ENCODE assay signal across 15 cellular contexts in the genomic region with DNA sequence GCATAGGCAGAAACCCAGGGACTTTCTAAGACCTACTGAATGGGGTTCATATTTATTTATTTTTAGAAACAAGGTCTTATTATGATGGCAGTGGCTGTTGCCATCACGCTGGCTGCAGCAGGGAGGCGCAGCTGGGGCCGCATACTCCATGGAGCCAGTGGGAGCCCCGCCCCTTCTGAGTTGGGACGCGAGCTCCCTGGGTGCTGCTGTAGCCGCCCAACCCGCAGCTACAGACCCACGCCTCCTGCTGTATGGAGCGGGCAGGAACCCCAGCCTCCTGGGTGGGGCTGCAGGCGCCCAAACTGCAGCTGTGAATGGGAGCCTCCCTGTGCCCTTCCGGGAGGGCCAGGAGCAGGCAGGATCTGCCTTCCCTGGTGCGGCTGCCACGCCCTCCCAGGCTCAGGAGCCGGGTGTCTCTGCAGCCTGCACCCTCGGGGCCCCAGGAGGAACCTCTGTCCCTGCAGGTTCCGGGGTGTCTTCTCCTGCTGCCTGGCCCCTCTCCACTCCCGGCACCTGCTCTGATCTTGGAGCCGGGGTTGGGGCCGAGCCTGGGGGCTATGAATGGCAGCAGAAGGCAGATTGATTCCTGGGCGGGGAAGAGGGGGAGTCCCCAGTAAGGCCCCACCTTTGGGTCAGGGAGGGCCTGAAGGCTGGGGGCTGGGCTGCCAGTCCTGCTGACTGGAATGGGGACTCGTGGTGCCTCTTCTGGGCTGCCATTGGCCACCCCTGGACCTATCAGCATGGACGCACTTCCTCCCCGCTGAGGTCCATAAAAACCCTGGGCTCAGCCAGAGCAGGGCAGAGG.
DNase-seq lines count a peak whose midpoint lies in the region; ATAC-seq, FAIRE-seq and TF ChIP-seq lines count a peak whose summit lies in the region.
"Had no signal": no experiment of that assay in that cellular context is flagged by ENCODE, and none has a peak within 500 bp of the region (broad histone marks: within the 10 kb centered on the region; RNA-seq: fewer than 3 reads in every experiment).

No MANE protein-coding gene starts in this region.

- ATAC-seq in WTC11 (peak; percentile 85), gastroesophageal sphincter (no peak)
- ATAC-seq: stimulated activated naive CD8-positive, alpha-beta T cell treated with anti-CD3 and anti-CD28 coated beads, Interleukin-15, amount 100 ng/mL, for 72 hours had no signal

- H3K36me3 ChIP-seq in A673 (ENCODE audit: insufficient read depth, low read length, poor library complexity, severe bottlenecking) (no peaks in the 10 kb centered on the region), stomach (no peaks in the 10 kb centered on the region), gastroesophageal sphincter (no peaks in the 10 kb centered on the region)
- H3K36me3 ChIP-seq: BLaER1 treated with 17β-estradiol and CSF1 and Interleukin-3, amounts not matched to agents 10 nM and 100 nM had no signal

- H3K27me3 Mint-ChIP-seq in WTC11 (ENCODE audit: low read depth) = peaks cover 12% of the 10 kb centered on the region
- H3K27me3 Mint-ChIP-seq: stimulated activated naive CD8-positive, alpha-beta T cell treated with anti-CD3 and anti-CD28 coated beads, Interleukin-15, amount 100 ng/mL, for 72 hours had no signal

- H3K4me1 ChIP-seq in A673 (ENCODE audit: insufficient read depth, low read length, poor library complexity, severe bottlenecking) (peaks cover 8% of the 10 kb centered on the region), stomach (no peaks in the 10 kb centered on the region), gastroesophageal sphincter (no peaks in the 10 kb centered on the region)
- H3K4me1 ChIP-seq: BLaER1 treated with 17β-estradiol and CSF1 and Interleukin-3, amounts not matched to agents 10 nM and 100 nM had no signal

- H3K4me1 Mint-ChIP-seq in WTC11 = peaks cover 24% of the 10 kb centered on the region
- H3K4me1 Mint-ChIP-seq: stimulated activated naive CD8-positive, alpha-beta T cell treated with anti-CD3 and anti-CD28 coated beads, Interleukin-15, amount 100 ng/mL, for 72 hours had no signal

- H3K4me3 ChIP-seq in A673 (ENCODE audit: low read depth, low read length, poor library complexity, severe bottlenecking) (no peak overlapping the region), lower leg skin (ENCODE audit: low read depth, poor library complexity, severe bottlenecking) (no peak overlapping the region), stomach (no peak overlapping the region), gastroesophageal sphincter (no peak overlapping the region)
- H3K4me3 ChIP-seq: BLaER1 treated with 17β-estradiol and CSF1 and Interleukin-3, amounts not matched to agents 10 nM and 100 nM had no signal

- H3K27ac Mint-ChIP-seq in WTC11 = no peak overlapping the region
- H3K27ac Mint-ChIP-seq: activated naive CD8-positive, alpha-beta T cell; stimulated activated naive CD8-positive, alpha-beta T cell treated with anti-CD3 and anti-CD28 coated beads, Interleukin-15, amount 100 ng/mL, for 72 hours had no signal

- peak overlapping the region; percentile 25; the same call in 1 of the 2 replicates for H3K4me3 Mint-ChIP-seq in WTC11
- H3K4me3 Mint-ChIP-seq: activated naive CD8-positive, alpha-beta T cell; stimulated activated naive CD8-positive, alpha-beta T cell treated with anti-CD3 and anti-CD28 coated beads, Interleukin-15, amount 100 ng/mL, for 72 hours had no signal

- WGBS in lower leg skin, 2 donors = 40 to 56% methylated on average over 17 to 23 of the region's 24 CpGs
- WGBS in stomach, 5 donors = 73 to 85% (median 80%) methylated on average over 7 to 24 of the region's 24 CpGs
- 84% methylated on average over 3 of the region's 24 CpGs; no CpG with 5 or more reads in 1 of the 2 donors for WGBS in gastroesophageal sphincter (ENCODE audit: low coverage in 1 of 2), 2 donors

- intact Hi-C loops in A673 (cut with micrococcal nuclease; ENCODE audit: unreplicated experiment) (no loop called here), lower leg skin (cut with DNase I; ENCODE audit: low total_unique reads) (no loop called here), stomach (cut with DNase I; ENCODE audit: low total_unique reads) (no loop called here)

- no peak for TF ChIP-seq POLR2A in lower leg skin (IDR thresholded peaks at IDR 0.05)
- no peak for TF ChIP-seq POLR2A in stomach (IDR thresholded peaks at IDR 0.05)
- no peak for TF ChIP-seq POLR2A in gastroesophageal sphincter (IDR thresholded peaks at IDR 0.05)

- POLR2A ChIA-PET in A673 (lab: Charles Lee; ENCODE audit: low non-redundant PET) = interaction anchor here (0.5 kb wide), 1 partner anchor 423 kb away, joined by 4 read pairs; no protein-coding TSS in a partner anchor
- POLR2A ChIA-PET in WTC11 (lab: Charles Lee) = interaction anchor here (1.0 kb wide), 1 partner anchor 190 kb away, joined by 3 read pairs; no protein-coding TSS in a partner anchor

- no peaks in the 10 kb centered on the region for H3K36me3 Mint-ChIP-seq in WTC11
- H3K36me3 Mint-ChIP-seq: activated naive CD8-positive, alpha-beta T cell had no signal

- TF ChIP-seq EP300 in stomach (IDR thresholded peaks at IDR 0.05) (no peak), gastroesophageal sphincter (IDR thresholded peaks at IDR 0.05) (no peak)

- H3K9me3 Mint-ChIP-seq in WTC11 = no peaks in the 10 kb centered on the region
- H3K9me3 Mint-ChIP-seq: stimulated activated naive CD8-positive, alpha-beta T cell treated with anti-CD3 and anti-CD28 coated beads, Interleukin-15, amount 100 ng/mL, for 72 hours had no signal

- no TSS peak for BruUV-seq in A673 (replicated peaks; lab: Mats Ljungman, UMichigan)

- H3K27me3 ChIP-seq in A673 (replicated peaks; ENCODE audit: insufficient read depth, low read depth, low read length, poor library complexity) (peaks cover 3% of the 10 kb centered on the region), stomach (peaks cover 0 to 28% (median 5%) of the 10 kb centered on the region in 3 donors), gastroesophageal sphincter (no peaks in the 10 kb centered on the region)
- H3K27me3 ChIP-seq: BLaER1 treated with 17β-estradiol and CSF1 and Interleukin-3, amounts not matched to agents 10 nM and 100 nM had no signal

- H3K27ac ChIP-seq in A673 (ENCODE audit: low read depth, low read length, poor library complexity, severe bottlenecking) (no peak overlapping the region), stomach (no peak overlapping the region), gastroesophageal sphincter (no peak overlapping the region)
- H3K27ac ChIP-seq: BLaER1 treated with 17β-estradiol and CSF1 and Interleukin-3, amounts not matched to agents 10 nM and 100 nM; KMS-11 had no signal

- TF ChIP-seq CTCF in A673 (conservative IDR thresholded peaks at IDR 0.05; ENCODE audit: low read depth, low read length) (peak; percentile 40), WTC11 (IDR thresholded peaks at IDR 0.05) (no peak), lower leg skin (IDR thresholded peaks at IDR 0.05) (no peak), stomach (IDR thresholded peaks at IDR 0.05) (no peak), gastroesophageal sphincter (IDR thresholded peaks at IDR 0.05) (no peak), D721Med (IDR thresholded peaks at IDR 0.05; ENCODE audit: insufficient read depth, missing control alignments) (no peak)

- FAIRE-seq in D721Med (lab: Jason Lieb, UNC) = no peak
- FAIRE-seq: G401.6 had no signal

- CTCF ChIA-PET in A673 (lab: Charles Lee) (interaction anchor here (0.8 to 1.1 kb wide), 2 partner anchors 8 to 55 kb away, joined by 3 to 5 read pairs; no protein-coding TSS in a partner anchor), WTC11 (lab: Charles Lee) (interaction anchor here (0.7 to 5.4 kb wide), 20 partner anchors 11 to 353 kb away, joined by 3 to 75 read pairs (median 6); a partner anchor contains a TSS)

- no peaks in the 10 kb centered on the region for H3K9me3 ChIP-seq in A673 (ENCODE audit: low read depth, low read length, poor library complexity, severe bottlenecking)
- H3K9me3 ChIP-seq in stomach = no peaks in the 10 kb centered on the region
- H3K9me3 ChIP-seq in gastroesophageal sphincter = no peaks in the 10 kb centered on the region

- peak; percentile 67 for DNase-seq in A673 (ENCODE audit: low spot score)
- DNase-seq in HT-29 (ENCODE audit: low spot score) = peak; percentile 51
- DNase-seq in WTC11 (ENCODE audit: low spot score) = peak; percentile 73
- peak; percentile 23 to 76 for DNase-seq in lower leg skin (ENCODE audit: low spot score in 2 of 2)
- no peak for DNase-seq in stomach
- no peak for DNase-seq in activated naive CD4-positive, alpha-beta T cell treated with anti-CD3 and anti-CD28 coated beads, Interleukin-2, amount 50 U/mL, for 16 hours
- DNase-seq in D721Med (ENCODE audit: insufficient read length, low spot score) = no peak
- DNase-seq: cerebellar nuclear complex; NCI-H2029; stimulated activated naive CD8-positive, alpha-beta T cell treated with anti-CD3 and anti-CD28 coated beads, Interleukin-15, amount 100 ng/mL, for 72 hours had no signal

TF ChIP-seq in WTC11, 78 proteins besides CTCF, POLR2A, EP300 and RAD21:
- 0 out of 2 replicates have a peak, but pooled peaks have one; percentile 31 for TF ChIP-seq ZNF423 (CRISPR knock-in tag; IDR thresholded peaks at IDR 0.05)
- TF ChIP-seq, protein P1, sequence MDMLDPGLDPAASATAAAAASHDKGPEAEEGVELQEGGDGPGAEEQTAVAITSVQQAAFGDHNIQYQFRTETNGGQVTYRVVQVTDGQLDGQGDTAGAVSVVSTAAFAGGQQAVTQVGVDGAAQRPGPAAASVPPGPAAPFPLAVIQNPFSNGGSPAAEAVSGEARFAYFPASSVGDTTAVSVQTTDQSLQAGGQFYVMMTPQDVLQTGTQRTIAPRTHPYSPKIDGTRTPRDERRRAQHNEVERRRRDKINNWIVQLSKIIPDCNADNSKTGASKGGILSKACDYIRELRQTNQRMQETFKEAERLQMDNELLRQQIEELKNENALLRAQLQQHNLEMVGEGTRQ (CRISPR knock-in tag; IDR thresholded peaks at IDR 0.05) = 0 out of 2 replicates have a peak, but pooled peaks have one; percentile 32
- no peak for TF ChIP-seq SMAD3 (CRISPR knock-in tag; IDR thresholded peaks at IDR 0.05; ENCODE audit: borderline replicate concordance)
- TF ChIP-seq TCF7 (CRISPR knock-in tag; IDR thresholded peaks at IDR 0.05; ENCODE audit: low read depth) = no peak
- TF ChIP-seq TEAD4 (CRISPR knock-in tag; IDR thresholded peaks at IDR 0.05) = no peak

Comparison
In these comparisons a context has a peak if more than half of its experiments do, and no peak if none do; other contexts are left out.
1. DNase-seq: peak in A673 (single experiment), HT-29 (single experiment), WTC11 (single experiment) and lower leg skin (2 of 2); none in stomach (single experiment), activated naive CD4-positive, alpha-beta T cell treated with anti-CD3 and anti-CD28 coated beads, Interleukin-2, amount 50 U/mL, for 16 hours (single experiment) and D721Med (single experiment).